Comparison of ENCODE assay signal across 8 cellular contexts in genomic region chr4:124060261-124060918, GRCh38.
A peak's percentile ranks its signal among the peaks of the same experiment; 100 is the strongest.
DNase-seq lines count a peak whose midpoint lies in the region; ATAC-seq, FAIRE-seq and TF ChIP-seq lines count a peak whose summit lies in the region.

No MANE protein-coding gene starts in this region.

- H3K9me3 ChIP-seq in lower lobe of right lung (no peaks in the 10 kb centered on the region), vagina (no peaks in the 10 kb centered on the region)

- H3K4me1 ChIP-seq in lower lobe of right lung = peaks cover 27% of the 10 kb centered on the region
- peaks cover 25% of the 10 kb centered on the region for H3K4me1 ChIP-seq in vagina

- no peak for TF ChIP-seq CTCF in lower lobe of right lung (IDR thresholded peaks at IDR 0.05)
- TF ChIP-seq CTCF in vagina (IDR thresholded peaks at IDR 0.05) = no peak
- no peak for TF ChIP-seq CTCF in natural killer cell (IDR thresholded peaks at IDR 0.05)

- no peaks in the 10 kb centered on the region for H3K27me3 ChIP-seq in lower lobe of right lung (ENCODE audit: low read depth)
- no peaks in the 10 kb centered on the region for H3K27me3 ChIP-seq in vagina

- peaks cover 5 to 11% of the 10 kb centered on the region in 2 donors for H3K9me3 Mint-ChIP-seq in natural killer cell
- H3K9me3 Mint-ChIP-seq in immature natural killer cell = peaks cover 0 to 4% (median 0%) of the 10 kb centered on the region in 6 donors

- DNase-seq in GM12891 (ENCODE audit: insufficient read length, low spot score) (no peak), astrocyte of the hippocampus (ENCODE audit: low read depth, low spot score) (peak; percentile 43), lower lobe of right lung (no peak), vagina (ENCODE audit: extremely low spot score in 2 of 2) (peak in 1 of 2 donors; percentile 89), NCI-H2227 (lab: John Stamatoyannopoulos, UW; ENCODE audit: unreplicated experiment) (no peak), natural killer cell (no peak), immature natural killer cell (no peak)

- H3K4me1 Mint-ChIP-seq in natural killer cell = peaks cover 7 to 9% of the 10 kb centered on the region in 2 donors
- H3K4me1 Mint-ChIP-seq in immature natural killer cell = peaks cover 5 to 12% of the 10 kb centered on the region in 2 donors

- ATAC-seq in HG03175 (IDR thresholded peaks at IDR 0.05; ENCODE audit: unreplicated experiment) (peak; percentile 49), lower lobe of right lung (peak; percentile 74 to 86), natural killer cell (no peak)

- H3K27ac Mint-ChIP-seq in natural killer cell = no peak overlapping the region
- H3K27ac Mint-ChIP-seq in immature natural killer cell = peak overlapping the region in 1 of 6 donors; percentile 63

- FAIRE-seq in GM12891 (lab: Jason Lieb, UNC) = no peak

- intact Hi-C loops in lower lobe of right lung (cut with DNase I) = no loop called here
- intact Hi-C loops in vagina (cut with DNase I) = no loop called here
- intact Hi-C loops in natural killer cell (cut with micrococcal nuclease) = no loop called here

- H3K36me3 Mint-ChIP-seq in natural killer cell (no peaks in the 10 kb centered on the region), immature natural killer cell (no peaks in the 10 kb centered on the region)

- H3K36me3 ChIP-seq in lower lobe of right lung (no peaks in the 10 kb centered on the region), vagina (no peaks in the 10 kb centered on the region)

- no peak overlapping the region for H3K4me3 ChIP-seq in lower lobe of right lung
- H3K4me3 ChIP-seq in vagina = no peak overlapping the region

- peak overlapping the region; percentile 75 for H3K27ac ChIP-seq in lower lobe of right lung
- H3K27ac ChIP-seq in vagina = peak overlapping the region; percentile 30

- H3K27me3 Mint-ChIP-seq in natural killer cell (ENCODE audit: low read depth in 2 of 2) (no peaks in the 10 kb centered on the region), immature natural killer cell (ENCODE audit: low read depth in 3 of 3) (peaks cover 0 to 3% (median 0%) of the 10 kb centered on the region in 3 donors)

- TF ChIP-seq POLR2A in GM12891 (IDR thresholded peaks at IDR 0.05; ENCODE audit: low read depth, low read length) (no peak), vagina (IDR thresholded peaks at IDR 0.05) (no peak)

- H3K4me3 Mint-ChIP-seq in natural killer cell (no peak overlapping the region), immature natural killer cell (no peak overlapping the region)

TF ChIP-seq in GM12891, 5 proteins besides CTCF, POLR2A, EP300 and RAD21:
- no peak for TF ChIP-seq POU2F2 (IDR thresholded peaks at IDR 0.05; ENCODE audit: low read depth, low read length)
- 0 out of 2 replicates have a peak, but pooled peaks have one; percentile 3 for TF ChIP-seq SPI1 (IDR thresholded peaks at IDR 0.05; ENCODE audit: low read depth, low read length)
- TF ChIP-seq PAX5 (IDR thresholded peaks at IDR 0.05; ENCODE audit: insufficient read depth, low read length, severe bottlenecking) = no peak
- no peak for TF ChIP-seq POLR2AphosphoS5 (IDR thresholded peaks at IDR 0.05; ENCODE audit: low read depth, low read length)
- no peak for TF ChIP-seq TAF1 (IDR thresholded peaks at IDR 0.05; ENCODE audit: low read depth, low read length)
TF ChIP-seq in GM12891: peak in this region for 1.

Comparison
In these comparisons a context has a peak if more than half of its experiments do, and no peak if none do; other contexts are left out.
1. ATAC-seq: peak in HG03175 (single experiment) and lower lobe of right lung (2 of 2); none in natural killer cell (0 of 3).